Comparison of ENCODE assay signal across 8 cellular contexts in genomic region chr2:169694894-169695260, GRCh38. TPM values are rescaled to one million over a fixed set of nuclear protein-coding genes. Genes with fewer than 3 reads are reported as not detected.
A peak's percentile ranks its signal among the peaks of the same experiment; 100 is the strongest.
DNase-seq lines count a peak whose midpoint lies in the region; ATAC-seq and TF ChIP-seq lines count a peak whose summit lies in the region.

No MANE protein-coding gene starts in this region.

- peaks cover 16% of the 10 kb centered on the region for H3K4me1 Mint-ChIP-seq in chondrocyte (ENCODE audit: low read depth)
- H3K4me1 Mint-ChIP-seq in naive thymus-derived CD4-positive, alpha-beta T cell: peaks cover 5 to 23% (median 19%) of the 10 kb centered on the region in 7 donors

- POLR2A ChIA-PET in naive thymus-derived CD4-positive, alpha-beta T cell (lab: Charles Lee): interaction anchor here (2.5 kb wide), 1 partner anchor 104 kb away, joined by 8 read pairs; the partner anchor contains the start of gene SSB

- CTCF ChIA-PET in naive thymus-derived CD4-positive, alpha-beta T cell (lab: Charles Lee): interaction anchor here (1.0 kb wide), 1 partner anchor 131 kb away, joined by 4 read pairs; no protein-coding TSS in a partner anchor

- H3K36me3 Mint-ChIP-seq in chondrocyte (ENCODE audit: low read depth): peaks cover 4% of the 10 kb centered on the region
- peaks cover 3 to 26% (median 20%) of the 10 kb centered on the region in 5 donors for H3K36me3 Mint-ChIP-seq in naive thymus-derived CD4-positive, alpha-beta T cell

- H3K27me3 ChIP-seq in naive thymus-derived CD4-positive, alpha-beta T cell (ENCODE audit: control insufficient read depth in 2 of 2, insufficient read depth in 2 of 2, low read length in 2 of 2): no peaks in the 10 kb centered on the region

- intact Hi-C loops in naive thymus-derived CD4-positive, alpha-beta T cell (cut with micrococcal nuclease): loop anchor here (1.0 to 5.0 kb wide), 12 partner anchors 38 to 1739 kb away; partner anchors contain the start of genes BBS5 (in 2 of the 2), FASTKD1 (in 2 of the 2), PPIG (in 2 of the 2) and UBR3 (in 2 of the 2)

- DNase-seq in AG10803 (ENCODE audit: low read depth): no peak
- DNase-seq in Jurkat, Clone E6-1 (ENCODE audit: low read depth, low spot score): no peak
- DNase-seq in chondrocyte (ENCODE audit: low spot score): no peak
- no peak for DNase-seq in naive thymus-derived CD4-positive, alpha-beta T cell
- no peak for DNase-seq in middle frontal gyrus (ENCODE audit: extremely low spot score, low spot score)

- H3K27me3 Mint-ChIP-seq in chondrocyte (ENCODE audit: low read depth): no peaks in the 10 kb centered on the region
- peaks cover 0 to 30% (median 10%) of the 10 kb centered on the region in 5 donors for H3K27me3 Mint-ChIP-seq in naive thymus-derived CD4-positive, alpha-beta T cell

- ATAC-seq in naive thymus-derived CD4-positive, alpha-beta T cell: no peak
- ATAC-seq in HG03565 (IDR thresholded peaks at IDR 0.05; ENCODE audit: unreplicated experiment) (no peak), HG02678 (IDR thresholded peaks at IDR 0.05; ENCODE audit: unreplicated experiment) (no peak), GM18870 (IDR thresholded peaks at IDR 0.05; ENCODE audit: unreplicated experiment) (no peak)

- peaks cover 7% of the 10 kb centered on the region for H3K9me3 Mint-ChIP-seq in chondrocyte (ENCODE audit: low read depth)
- H3K9me3 Mint-ChIP-seq in naive thymus-derived CD4-positive, alpha-beta T cell: peaks cover 0 to 21% (median 11%) of the 10 kb centered on the region in 11 donors

- H3K27ac ChIP-seq in naive thymus-derived CD4-positive, alpha-beta T cell (ENCODE audit: low read depth, low read length): peak overlapping the region; percentile 87

- peak overlapping the region; percentile 57 for H3K27ac Mint-ChIP-seq in chondrocyte (ENCODE audit: unreplicated experiment)
- peak overlapping the region; percentile 88 to 100 (median 99) for H3K27ac Mint-ChIP-seq in naive thymus-derived CD4-positive, alpha-beta T cell

- TF ChIP-seq CTCF in AG10803 (conservative IDR thresholded peaks at IDR 0.05; ENCODE audit: low read length) (no peak), chondrocyte (IDR thresholded peaks at IDR 0.05) (no peak)

- H3K9me3 ChIP-seq in naive thymus-derived CD4-positive, alpha-beta T cell (ENCODE audit: control insufficient read depth in 2 of 3, low read length in 3 of 3): no peaks in the 10 kb centered on the region

- peak overlapping the region; percentile 90 for H3K4me3 ChIP-seq in AG10803 (ENCODE audit: low read length)
- H3K4me3 ChIP-seq in Jurkat, Clone E6-1 (ENCODE audit: low read length): peak overlapping the region; percentile 84
- H3K4me3 ChIP-seq in naive thymus-derived CD4-positive, alpha-beta T cell (ENCODE audit: low read length): peak overlapping the region; percentile 61

- no peaks in the 10 kb centered on the region for H3K36me3 ChIP-seq in naive thymus-derived CD4-positive, alpha-beta T cell (ENCODE audit: control insufficient read depth in 2 of 3, insufficient read depth in 3 of 3, low read length in 3 of 3)

- H3K4me3 Mint-ChIP-seq in chondrocyte (ENCODE audit: unreplicated experiment): peak overlapping the region; percentile 95
- H3K4me3 Mint-ChIP-seq in naive thymus-derived CD4-positive, alpha-beta T cell: peak overlapping the region; percentile 86 to 98 (median 90)

- H3K4me1 ChIP-seq in naive thymus-derived CD4-positive, alpha-beta T cell (ENCODE audit: control insufficient read depth in 2 of 2, insufficient read depth in 2 of 2, low read length in 2 of 2): peaks cover 5 to 6% of the 10 kb centered on the region in 2 donors

RNA-seq across cellular contexts. Expression of gene PHOSPHO2, which starts 0.6 kb away (rescaled TPM):
- 10.0 TPM for polyA plus RNA-seq in Jurkat, Clone E6-1 (2012; ENCODE audit: insufficient read depth, insufficient read length)
- total RNA-seq in chondrocyte: 3.0 to 4.2 TPM (median 3.3 TPM) in 3 replicates
- 1 to 10 TPM; 4.5 to 9.5 (median 7.5) TPM for total RNA-seq in naive thymus-derived CD4-positive, alpha-beta T cell
- 1 to 10 TPM; 3.5 to 8.4 TPM for polyA plus RNA-seq in naive thymus-derived CD4-positive, alpha-beta T cell

RNA-seq across cellular contexts. Expression of gene CFAP210, which starts 0.7 kb away (rescaled TPM):
- 0.53 TPM for polyA plus RNA-seq in Jurkat, Clone E6-1 (2012; ENCODE audit: insufficient read depth, insufficient read length)
- total RNA-seq in chondrocyte: 0.19 TPM in 1 of 3 replicates, not detected in the others
- 1 to 10 TPM in 2 of 5 experiments, not detected in 3; 1.0 to 3.6 TPM for total RNA-seq in naive thymus-derived CD4-positive, alpha-beta T cell
- not detected for polyA plus RNA-seq in naive thymus-derived CD4-positive, alpha-beta T cell

RNA-seq across cellular contexts. Expression of gene KLHL23, which starts 38.8 kb away (rescaled TPM):
- 30.9 TPM for polyA plus RNA-seq in Jurkat, Clone E6-1 (2012; ENCODE audit: insufficient read depth, insufficient read length)
- total RNA-seq in chondrocyte: 3.8 to 9.6 TPM (median 8.9 TPM) in 3 replicates
- total RNA-seq in naive thymus-derived CD4-positive, alpha-beta T cell: 1 to 10 TPM; 1.1 to 3.9 (median 2.7) TPM
- polyA plus RNA-seq in naive thymus-derived CD4-positive, alpha-beta T cell: 1 to 10 TPM; 1.5 to 3.8 TPM
